Comparison of ENCODE assay signal across 31 cellular contexts in genomic region chr3:15246186-15246585, GRCh38.
"Had no signal": no experiment of that assay in that cellular context is flagged by ENCODE, and none has a peak within 500 bp of the region (broad histone marks: within the 10 kb centered on the region; RNA-seq: fewer than 3 reads in every experiment).

No MANE protein-coding gene starts in this region.

- H3K4me1 Mint-ChIP-seq: mesothelial cell of epicardium; neural progenitor cell; stimulated activated memory B cell treated with anti-CD40 and anti-IgM and Interleukin-4, amounts not matched to agents 10 μg/mL and 1 μg/mL and 100 μg/mL, for 72 hours; stimulated activated naive CD8-positive, alpha-beta T cell treated with anti-CD3 and anti-CD28 coated beads, Interleukin-15, amount 100 ng/mL, for 72 hours had no signal

- H3K27me3 ChIP-seq: adrenal gland, body of pancreas, neural progenitor cell, upper lobe of left lung, vagina had no signal

- H3K27me3 Mint-ChIP-seq: activated CD4-positive, alpha-beta T cell treated with anti-CD3 and anti-CD28 coated beads for 36 hours; activated CD8-positive, alpha-beta memory T cell treated with anti-CD3 and anti-CD28 coated beads, Interleukin-2, amount 10 ng/mL, durations not matched to agents 7 days and 5 days; activated naive CD8-positive, alpha-beta T cell treated with anti-CD3 and anti-CD28 coated beads for 36 hours; naive thymus-derived CD4-positive, alpha-beta T cell; stimulated activated memory B cell treated with anti-CD40 and anti-IgM and Interleukin-4, amounts not matched to agents 10 μg/mL and 1 μg/mL and 100 μg/mL, for 72 hours; stimulated activated naive CD8-positive, alpha-beta T cell treated with anti-CD3 and anti-CD28 coated beads, Interleukin-15, amount 100 ng/mL, for 72 hours; T-cell had no signal

- ATAC-seq: activated CD4-positive, alpha-beta T cell treated with anti-CD3 and anti-CD28 coated beads for 36 hours; activated CD8-positive, alpha-beta memory T cell treated with anti-CD3 and anti-CD28 coated beads, Interleukin-2, amount 10 ng/mL, durations not matched to agents 7 days and 5 days; activated CD8-positive, alpha-beta T cell treated with anti-CD3 and anti-CD28 coated beads, Interleukin-2, amount 10 ng/mL, durations not matched to agents 7 days and 5 days; body of pancreas; left cardiac atrium; naive thymus-derived CD4-positive, alpha-beta T cell; right cardiac atrium; stimulated activated memory B cell treated with anti-CD40 and anti-IgM and Interleukin-4, amounts not matched to agents 10 μg/mL and 1 μg/mL and 100 μg/mL, for 72 hours; stimulated activated naive CD8-positive, alpha-beta T cell treated with anti-CD3 and anti-CD28 coated beads, Interleukin-15, amount 100 ng/mL, for 72 hours; T-cell had no signal

- H3K9me3 ChIP-seq: adrenal gland, body of pancreas, upper lobe of left lung, vagina had no signal

- H3K4me1 ChIP-seq: adrenal gland, body of pancreas, neural progenitor cell, upper lobe of left lung, vagina had no signal

- H3K27ac ChIP-seq: body of pancreas, neural progenitor cell, upper lobe of left lung, vagina had no signal

- DNase-seq: activated CD4-positive, alpha-beta T cell treated with anti-CD3 and anti-CD28 coated beads for 36 hours; activated CD4-positive, CD25-positive, alpha-beta regulatory T cell; activated CD8-positive, alpha-beta memory T cell treated with anti-CD3 and anti-CD28 coated beads, Interleukin-2, amount 10 ng/mL, durations not matched to agents 7 days and 5 days; activated CD8-positive, alpha-beta T cell treated with anti-CD3 and anti-CD28 coated beads, Interleukin-2, amount 10 ng/mL, durations not matched to agents 7 days and 5 days; activated effector memory CD4-positive, alpha-beta T cell treated with Interleukin-2 at 50 U/mL for 16 hours; activated naive CD4-positive, alpha-beta T cell treated with Interleukin-2 at 50 U/mL for 16 hours; activated naive CD8-positive, alpha-beta T cell treated with anti-CD3 and anti-CD28 coated beads for 36 hours; adrenal gland; aorta; body of pancreas; dermis blood vessel endothelial cell; effector CD4-positive, alpha-beta T cell; left cardiac atrium; naive thymus-derived CD4-positive, alpha-beta T cell; occipital lobe; right cardiac atrium; stimulated activated CD4-positive, alpha-beta T cell treated with anti-CD3 and anti-CD28 coated beads, Interleukin-12 subunit alpha, Interleukin-12 subunit beta, amount 100 ng/mL, for 4 hours; stimulated activated CD4-positive, alpha-beta T cell treated with anti-CD3 and anti-CD28 coated beads, Interleukin-4, amount 100 ng/mL, for 1 hour; stimulated activated naive CD8-positive, alpha-beta T cell treated with anti-CD3 and anti-CD28 coated beads, Interleukin-15, amount 100 ng/mL, for 72 hours; substantia nigra; T-cell; upper lobe of left lung had no signal

- H3K36me3 ChIP-seq: neural progenitor cell had no signal

- H3K27ac Mint-ChIP-seq: activated CD8-positive, alpha-beta memory T cell treated with anti-CD3 and anti-CD28 coated beads, Interleukin-2, amount 10 ng/mL, durations not matched to agents 7 days and 5 days; activated CD8-positive, alpha-beta T cell treated with anti-CD3 and anti-CD28 coated beads, Interleukin-2, amount 10 ng/mL, durations not matched to agents 7 days and 5 days; mesothelial cell of epicardium; neural progenitor cell; stimulated activated memory B cell treated with anti-CD40 and anti-IgM and Interleukin-4, amounts not matched to agents 10 μg/mL and 1 μg/mL and 100 μg/mL, for 72 hours; stimulated activated naive CD8-positive, alpha-beta T cell treated with anti-CD3 and anti-CD28 coated beads, Interleukin-15, amount 100 ng/mL, for 72 hours; T-helper 2 cell treated with Interferon-gamma antibody and Interleukin-4, amounts not matched to agents 5 μg/mL and 100 μg/mL, for 36 hours had no signal

- H3K4me3 ChIP-seq: adrenal gland, body of pancreas, neural progenitor cell, upper lobe of left lung, vagina had no signal

- H3K9me3 Mint-ChIP-seq: activated naive CD8-positive, alpha-beta T cell treated with anti-CD3 and anti-CD28 coated beads for 36 hours; mesothelial cell of epicardium; neural progenitor cell; stimulated activated memory B cell treated with anti-CD40 and anti-IgM and Interleukin-4, amounts not matched to agents 10 μg/mL and 1 μg/mL and 100 μg/mL, for 72 hours; stimulated activated naive CD8-positive, alpha-beta T cell treated with anti-CD3 and anti-CD28 coated beads, Interleukin-15, amount 100 ng/mL, for 72 hours; T-cell; T-helper 2 cell treated with Interferon-gamma antibody and Interleukin-4, amounts not matched to agents 5 μg/mL and 100 μg/mL, for 36 hours had no signal

- H3K4me3 Mint-ChIP-seq: activated CD4-positive, alpha-beta T cell treated with anti-CD3 and anti-CD28 coated beads for 36 hours; activated CD8-positive, alpha-beta memory T cell treated with anti-CD3 and anti-CD28 coated beads, Interleukin-2, amount 10 ng/mL, durations not matched to agents 7 days and 5 days; activated CD8-positive, alpha-beta T cell treated with anti-CD3 and anti-CD28 coated beads, Interleukin-2, amount 10 ng/mL, durations not matched to agents 7 days and 5 days; activated naive CD8-positive, alpha-beta T cell treated with anti-CD3 and anti-CD28 coated beads for 36 hours; mesothelial cell of epicardium; naive thymus-derived CD4-positive, alpha-beta T cell; neural progenitor cell; stimulated activated memory B cell treated with anti-CD40 and anti-IgM and Interleukin-4, amounts not matched to agents 10 μg/mL and 1 μg/mL and 100 μg/mL, for 72 hours; stimulated activated naive CD8-positive, alpha-beta T cell treated with anti-CD3 and anti-CD28 coated beads, Interleukin-15, amount 100 ng/mL, for 72 hours; T-cell; T-helper 2 cell treated with Interferon-gamma antibody and Interleukin-4, amounts not matched to agents 5 μg/mL and 100 μg/mL, for 36 hours had no signal

- FAIRE-seq: colon, endometrium, frontal cortex, keratinocyte had no signal
